In genomic region chr16:11472851-11473250, GRCh38 we compare ENCODE assay signal across 8 cellular contexts.
"Had no signal": no experiment of that assay in that cellular context is flagged by ENCODE, and none has a peak within 500 bp of the region (broad histone marks: within the 10 kb centered on the region; RNA-seq: fewer than 3 reads in every experiment).

No MANE protein-coding gene starts in this region.

- DNase-seq: H9, HCEC 1CT, IMR-90 had no signal

- FAIRE-seq: H1, H54, HTR-8/SVneo had no signal

- H3K4me3 ChIP-seq: GM23338, K562 had no signal
